ENCODE assay signal across 8 cellular contexts in genomic region chr6:73518100-73518981, GRCh38. TPM values are rescaled to one million over a fixed set of nuclear protein-coding genes. Genes with fewer than 3 reads are reported as not detected.
A peak's percentile ranks its signal among the peaks of the same experiment; 100 is the strongest.
DNase-seq lines count a peak whose midpoint lies in the region; ATAC-seq, FAIRE-seq and TF ChIP-seq lines count a peak whose summit lies in the region.
"Not testable (repeated sequence)": the region's sequence is repeated elsewhere in the genome, so short reads cannot be mapped to it uniquely, and the experiment has no call there.

No MANE protein-coding gene starts in this region.

- intact Hi-C loops in kidney (cut with DNase I), result loop anchor here (5.0 kb wide), 1 partner anchor 89 kb away; no protein-coding TSS in a partner anchor
- intact Hi-C loops in upper lobe of right lung (cut with DNase I), result loop anchor here (5.0 kb wide), 1 partner anchor 89 kb away; no protein-coding TSS in a partner anchor

- H3K4me1 Mint-ChIP-seq in astrocyte (ENCODE audit: low read depth, unreplicated experiment), result peaks cover 13% of the 10 kb centered on the region

- ATAC-seq in upper lobe of right lung, result not testable (repeated sequence)

- peak overlapping the region; percentile 99 for H3K27ac Mint-ChIP-seq in astrocyte (ENCODE audit: unreplicated experiment)

- not testable (repeated sequence) for H3K9me3 Mint-ChIP-seq in astrocyte (ENCODE audit: unreplicated experiment)

- not testable (repeated sequence) for H3K9me2 ChIP-seq in Loucy (replicated peaks; ENCODE audit: low read depth, low read length)

- H2AFZ ChIP-seq in Loucy (ENCODE audit: low read length); astrocyte (ENCODE audit: low read depth, low read length): not testable (repeated sequence)

- H3K79me2 ChIP-seq in Loucy (ENCODE audit: insufficient read depth, low read length) (peaks cover 81% of the 10 kb centered on the region), astrocyte (ENCODE audit: insufficient read depth, low read length) (peaks cover 45% of the 10 kb centered on the region)

- peaks cover 12% of the 10 kb centered on the region for H3K27me3 ChIP-seq in Loucy (ENCODE audit: insufficient read depth, low read length, poor library complexity, severe bottlenecking)
- not testable (repeated sequence) for H3K27me3 ChIP-seq in astrocyte (ENCODE audit: insufficient read depth, low read length); neutrophil; upper lobe of right lung

- H3K4me3 ChIP-seq in Loucy (ENCODE audit: low read length, poor library complexity, severe bottlenecking) (peak overlapping the region; percentile 100), astrocyte (ENCODE audit: insufficient read depth, low read depth, low read length) (peak overlapping the region; percentile 100), kidney (ENCODE audit: low read length in 2 of 2) (peak overlapping the region; percentile 72 to 98), upper lobe of right lung (peak overlapping the region; percentile 99)
- H3K4me3 ChIP-seq in neutrophil (ENCODE audit: low read depth in 1 of 2, low read length in 1 of 2), result not testable (repeated sequence)

- H3K36me3 ChIP-seq in Loucy (ENCODE audit: insufficient read depth, low read length) (peaks cover 57% of the 10 kb centered on the region), astrocyte (ENCODE audit: insufficient read depth, low read length) (peaks cover 42% of the 10 kb centered on the region), kidney (ENCODE audit: control insufficient read depth in 1 of 2, insufficient read depth in 2 of 2, low read length in 2 of 2) (peaks cover 19 to 52% of the 10 kb centered on the region in 2 donors), neutrophil (peaks cover 37% of the 10 kb centered on the region), upper lobe of right lung (peaks cover 64% of the 10 kb centered on the region)

- H3K9ac ChIP-seq in Loucy (ENCODE audit: low read depth, low read length, poor library complexity, severe bottlenecking) (peak overlapping the region; percentile 100), astrocyte (ENCODE audit: low read length) (peak overlapping the region; percentile 100), kidney (ENCODE audit: low read length in 2 of 2) (peak overlapping the region; percentile 31 to 99)

- H3K27ac ChIP-seq in VCaP (peak overlapping the region; percentile 98), astrocyte (ENCODE audit: low read depth, low read length) (peak overlapping the region; percentile 47), epithelial cell of prostate (peak overlapping the region; percentile 99), kidney (ENCODE audit: low read depth in 2 of 2, low read length in 2 of 2) (peak overlapping the region; percentile 6 to 40), neutrophil (peak overlapping the region; percentile 44), upper lobe of right lung (peak overlapping the region; percentile 6)

- FAIRE-seq in astrocyte (lab: Jason Lieb, UNC); kidney (lab: Jason Lieb, UNC): not testable (repeated sequence)

- H3K4me3 Mint-ChIP-seq in astrocyte (ENCODE audit: unreplicated experiment), result peak overlapping the region; percentile 94

- not testable (repeated sequence) for TF ChIP-seq CTCF in Loucy (conservative IDR thresholded peaks at IDR 0.05; ENCODE audit: low read length); VCaP (conservative IDR thresholded peaks at IDR 0.05); astrocyte (IDR thresholded peaks at IDR 0.05; ENCODE audit: insufficient read depth, low read depth, low read length); kidney (IDR thresholded peaks at IDR 0.05; ENCODE audit: borderline replicate concordance, extremely low read depth, insufficient read depth); neutrophil (IDR thresholded peaks at IDR 0.05); upper lobe of right lung (IDR thresholded peaks at IDR 0.05)

- H3K4me1 ChIP-seq in Loucy (ENCODE audit: insufficient read depth, low read length, poor library complexity, severe bottlenecking), result peaks cover 26% of the 10 kb centered on the region
- peaks cover 14% of the 10 kb centered on the region for H3K4me1 ChIP-seq in astrocyte (ENCODE audit: insufficient read depth, low read length)
- peaks cover 16 to 30% of the 10 kb centered on the region in 2 donors for H3K4me1 ChIP-seq in kidney (ENCODE audit: control insufficient read depth in 1 of 2, insufficient read depth in 1 of 2, low read depth in 1 of 2, low read length in 2 of 2)
- peaks cover 49 to 55% of the 10 kb centered on the region in 2 experiments for H3K4me1 ChIP-seq in neutrophil (ENCODE audit: control insufficient read depth in 1 of 2, insufficient read depth in 1 of 2, low read depth in 1 of 2, low read length in 1 of 2)
- peaks cover 50% of the 10 kb centered on the region for H3K4me1 ChIP-seq in upper lobe of right lung

- H3F3A ChIP-seq in Loucy (ENCODE audit: low read depth), result peaks cover 18% of the 10 kb centered on the region

- H4K20me1 ChIP-seq in Loucy (ENCODE audit: insufficient read depth, low read length, poor library complexity, severe bottlenecking) (peaks cover 70% of the 10 kb centered on the region), astrocyte (ENCODE audit: insufficient read depth, low read length) (peaks cover 69% of the 10 kb centered on the region)

- not testable (repeated sequence) for H3K27me3 Mint-ChIP-seq in astrocyte (ENCODE audit: low read depth, unreplicated experiment)

- H3K36me3 Mint-ChIP-seq in astrocyte (ENCODE audit: low read depth, unreplicated experiment), result peaks cover 53% of the 10 kb centered on the region

- DNase-seq in EH (ENCODE audit: low read depth), result peak; percentile 27
- not testable (repeated sequence) for DNase-seq in astrocyte (ENCODE audit: low read depth); epithelial cell of prostate (ENCODE audit: low read depth, low spot score); kidney; upper lobe of right lung

- H3K4me2 ChIP-seq in Loucy (ENCODE audit: low read depth, low read length, poor library complexity, severe bottlenecking) (peak overlapping the region; percentile 96), astrocyte (ENCODE audit: low read length) (peak overlapping the region; percentile 89)

- not testable (repeated sequence) for H3K9me3 ChIP-seq in Loucy (ENCODE audit: insufficient read depth, low read depth, low read length); astrocyte (ENCODE audit: insufficient read depth, low read depth, low read length); kidney (ENCODE audit: control insufficient read depth in 1 of 2, low read length in 2 of 2); neutrophil; upper lobe of right lung

RNA-seq across cellular contexts. Expression of gene EEF1A1, which starts 2.5 kb away (rescaled TPM):
- total RNA-seq in astrocyte (7,239 and 8,216 TPM in 2 replicates), kidney (10,277 TPM), upper lobe of right lung (9,028 TPM)
- 9,725 TPM for polyA plus RNA-seq in kidney (ENCODE audit: insufficient read depth, low read depth, low replicate concordance)

RNA-seq across cellular contexts. Expression of gene MTO1, which starts 56.8 kb away (rescaled TPM):
- total RNA-seq in astrocyte (15.5 and 17.6 TPM in 2 replicates), kidney (32.8 TPM), upper lobe of right lung (23.1 TPM)
- 14.9 TPM for polyA plus RNA-seq in kidney (ENCODE audit: insufficient read depth, low read depth, low replicate concordance)

Comparison
In these comparisons a context has a peak if more than half of its experiments do, and no peak if none do; other contexts are left out.
1. H3K27ac ChIP-seq: peak in every context shown above with its lines; median percentile 99 in epithelial cell of prostate; 98 in VCaP; 47 in astrocyte; 44 in neutrophil; 23 in kidney; 6 in upper lobe of right lung.